1 cellular context compared by ENCODE assay signal in the genomic region with DNA sequence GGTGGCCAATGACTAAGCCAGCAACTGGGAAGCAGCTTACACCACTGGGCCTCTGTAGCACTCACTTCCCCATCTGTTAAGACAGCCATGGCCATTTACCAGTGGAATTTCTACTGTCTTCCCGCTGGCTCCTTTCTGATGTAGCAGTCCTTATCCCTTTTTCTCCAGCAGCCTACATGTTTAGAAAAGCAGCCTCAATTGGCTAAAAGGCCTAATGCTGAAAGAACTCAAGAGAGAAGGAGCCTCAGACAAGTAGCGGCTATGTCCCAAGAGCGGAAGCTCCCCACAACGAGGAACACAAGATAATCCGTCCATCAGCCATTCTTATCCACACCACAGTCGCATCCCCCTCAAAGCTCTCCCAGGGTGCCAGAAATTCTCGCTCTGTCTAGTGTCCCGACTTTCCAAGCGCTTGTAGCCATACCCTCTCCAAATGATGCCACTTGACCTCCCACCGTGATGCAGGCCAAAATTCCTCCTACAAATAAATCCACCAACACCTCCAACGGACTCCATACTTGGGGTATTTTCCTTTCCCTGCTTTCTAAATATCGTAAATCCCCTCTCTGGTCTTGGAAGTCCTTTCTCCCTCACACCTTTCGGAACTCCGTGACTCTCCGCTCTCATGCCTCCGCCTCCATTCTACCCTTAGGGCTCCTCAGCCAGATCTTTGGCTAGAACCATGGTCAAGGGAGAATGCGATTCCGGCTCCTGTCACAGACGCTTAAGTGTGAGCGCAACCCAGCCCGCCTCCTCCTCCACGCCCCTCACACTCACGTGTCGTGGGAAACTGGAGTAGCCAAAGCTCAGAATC.
TF ChIP-seq lines count a peak whose summit lies in the region.

No MANE protein-coding gene starts in this region.

TF ChIP-seq in HepG2, 621 proteins besides CTCF, POLR2A, EP300 and RAD21 (continued from another document):
- TF ChIP-seq ZFY (CRISPR knock-in tag; IDR thresholded peaks at IDR 0.05) (no peak), ZNF547 (CRISPR knock-in tag; IDR thresholded peaks at IDR 0.05) (no peak), ZKSCAN5 (CRISPR knock-in tag; IDR thresholded peaks at IDR 0.05) (no peak), DNMT1 (CRISPR knock-in tag; IDR thresholded peaks at IDR 0.05) (no peak), GATAD2A (CRISPR knock-in tag; IDR thresholded peaks at IDR 0.05) (no peak), RFX5 (IDR thresholded peaks at IDR 0.05; ENCODE audit: low read depth, low read length) (no peak), ZNF781 (CRISPR knock-in tag; IDR thresholded peaks at IDR 0.05; ENCODE audit: borderline replicate concordance, not compliant biosample characterization) (no peak), MYC (CRISPR knock-in tag; IDR thresholded peaks at IDR 0.05; ENCODE audit: borderline replicate concordance) (no peak), DPF2 (CRISPR knock-in tag; IDR thresholded peaks at IDR 0.05; ENCODE audit: borderline replicate concordance, low read depth) (0 out of 2 replicates have a peak, but pooled peaks have one; percentile 10), ARID2 (CRISPR knock-in tag; IDR thresholded peaks at IDR 0.05; ENCODE audit: borderline replicate concordance) (no peak), PLRG1 (conservative IDR thresholded peaks at IDR 0.05) (no peak), ZFP82 (CRISPR knock-in tag; IDR thresholded peaks at IDR 0.05; ENCODE audit: borderline replicate concordance) (no peak), ZNF713 (CRISPR knock-in tag; IDR thresholded peaks at IDR 0.05) (no peak), FOXO1 (CRISPR knock-in tag; IDR thresholded peaks at IDR 0.05) (no peak), REL (CRISPR knock-in tag; conservative IDR thresholded peaks at IDR 0.05) (no peak), ZBTB38 (CRISPR knock-in tag; IDR thresholded peaks at IDR 0.05) (no peak), KAT7 (CRISPR knock-in tag; IDR thresholded peaks at IDR 0.05; ENCODE audit: borderline replicate concordance) (no peak), ZNF235 (CRISPR knock-in tag; IDR thresholded peaks at IDR 0.05; ENCODE audit: borderline replicate concordance) (no peak)
- TF ChIP-seq, protein P1, sequence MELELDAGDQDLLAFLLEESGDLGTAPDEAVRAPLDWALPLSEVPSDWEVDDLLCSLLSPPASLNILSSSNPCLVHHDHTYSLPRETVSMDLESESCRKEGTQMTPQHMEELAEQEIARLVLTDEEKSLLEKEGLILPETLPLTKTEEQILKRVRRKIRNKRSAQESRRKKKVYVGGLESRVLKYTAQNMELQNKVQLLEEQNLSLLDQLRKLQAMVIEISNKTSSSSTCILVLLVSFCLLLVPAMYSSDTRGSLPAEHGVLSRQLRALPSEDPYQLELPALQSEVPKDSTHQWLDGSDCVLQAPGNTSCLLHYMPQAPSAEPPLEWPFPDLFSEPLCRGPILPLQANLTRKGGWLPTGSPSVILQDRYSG (CRISPR knock-in tag; IDR thresholded peaks at IDR 0.05), result no peak
- TF ChIP-seq, protein P2, sequence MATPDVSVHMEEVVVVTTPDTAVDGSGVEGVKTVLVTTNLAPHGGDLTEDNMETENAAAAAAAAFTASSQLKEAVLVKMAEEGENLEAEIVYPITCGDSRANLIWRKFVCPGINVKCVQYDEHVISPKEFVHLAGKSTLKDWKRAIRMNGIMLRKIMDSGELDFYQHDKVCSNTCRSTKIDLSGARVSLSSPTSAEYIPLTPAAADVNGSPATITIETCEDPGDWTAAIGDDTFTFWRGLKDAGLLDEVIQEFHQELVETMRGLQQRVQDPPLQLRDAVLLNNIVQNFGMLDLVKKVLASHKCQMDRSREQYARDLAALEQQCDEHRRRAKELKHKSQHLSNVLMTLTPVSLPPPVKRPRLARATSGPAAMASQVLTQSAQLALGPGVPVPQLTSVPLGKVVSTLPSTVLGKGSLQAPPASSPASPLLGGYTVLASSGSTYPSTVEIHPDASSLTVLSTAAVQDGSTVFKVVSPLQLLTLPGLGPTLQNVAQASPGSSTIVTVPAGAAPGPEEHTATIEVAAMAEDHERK (CRISPR knock-in tag; IDR thresholded peaks at IDR 0.05; ENCODE audit: low read depth), result no peak
- TF ChIP-seq, protein P3, sequence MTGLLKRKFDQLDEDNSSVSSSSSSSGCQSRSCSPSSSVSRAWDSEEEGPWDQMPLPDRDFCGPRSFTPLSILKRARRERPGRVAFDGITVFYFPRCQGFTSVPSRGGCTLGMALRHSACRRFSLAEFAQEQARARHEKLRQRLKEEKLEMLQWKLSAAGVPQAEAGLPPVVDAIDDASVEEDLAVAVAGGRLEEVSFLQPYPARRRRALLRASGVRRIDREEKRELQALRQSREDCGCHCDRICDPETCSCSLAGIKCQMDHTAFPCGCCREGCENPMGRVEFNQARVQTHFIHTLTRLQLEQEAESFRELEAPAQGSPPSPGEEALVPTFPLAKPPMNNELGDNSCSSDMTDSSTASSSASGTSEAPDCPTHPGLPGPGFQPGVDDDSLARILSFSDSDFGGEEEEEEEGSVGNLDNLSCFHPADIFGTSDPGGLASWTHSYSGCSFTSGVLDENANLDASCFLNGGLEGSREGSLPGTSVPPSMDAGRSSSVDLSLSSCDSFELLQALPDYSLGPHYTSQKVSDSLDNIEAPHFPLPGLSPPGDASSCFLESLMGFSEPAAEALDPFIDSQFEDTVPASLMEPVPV (CRISPR knock-in tag; IDR thresholded peaks at IDR 0.05), result no peak
- TF ChIP-seq, protein P4, sequence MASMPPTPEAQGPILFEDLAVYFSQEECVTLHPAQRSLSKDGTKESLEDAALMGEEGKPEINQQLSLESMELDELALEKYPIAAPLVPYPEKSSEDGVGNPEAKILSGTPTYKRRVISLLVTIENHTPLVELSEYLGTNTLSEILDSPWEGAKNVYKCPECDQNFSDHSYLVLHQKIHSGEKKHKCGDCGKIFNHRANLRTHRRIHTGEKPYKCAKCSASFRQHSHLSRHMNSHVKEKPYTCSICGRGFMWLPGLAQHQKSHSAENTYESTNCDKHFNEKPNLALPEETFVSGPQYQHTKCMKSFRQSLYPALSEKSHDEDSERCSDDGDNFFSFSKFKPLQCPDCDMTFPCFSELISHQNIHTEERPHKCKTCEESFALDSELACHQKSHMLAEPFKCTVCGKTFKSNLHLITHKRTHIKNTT (CRISPR knock-in tag; IDR thresholded peaks at IDR 0.05), result no peak
- TF ChIP-seq, protein P5, sequence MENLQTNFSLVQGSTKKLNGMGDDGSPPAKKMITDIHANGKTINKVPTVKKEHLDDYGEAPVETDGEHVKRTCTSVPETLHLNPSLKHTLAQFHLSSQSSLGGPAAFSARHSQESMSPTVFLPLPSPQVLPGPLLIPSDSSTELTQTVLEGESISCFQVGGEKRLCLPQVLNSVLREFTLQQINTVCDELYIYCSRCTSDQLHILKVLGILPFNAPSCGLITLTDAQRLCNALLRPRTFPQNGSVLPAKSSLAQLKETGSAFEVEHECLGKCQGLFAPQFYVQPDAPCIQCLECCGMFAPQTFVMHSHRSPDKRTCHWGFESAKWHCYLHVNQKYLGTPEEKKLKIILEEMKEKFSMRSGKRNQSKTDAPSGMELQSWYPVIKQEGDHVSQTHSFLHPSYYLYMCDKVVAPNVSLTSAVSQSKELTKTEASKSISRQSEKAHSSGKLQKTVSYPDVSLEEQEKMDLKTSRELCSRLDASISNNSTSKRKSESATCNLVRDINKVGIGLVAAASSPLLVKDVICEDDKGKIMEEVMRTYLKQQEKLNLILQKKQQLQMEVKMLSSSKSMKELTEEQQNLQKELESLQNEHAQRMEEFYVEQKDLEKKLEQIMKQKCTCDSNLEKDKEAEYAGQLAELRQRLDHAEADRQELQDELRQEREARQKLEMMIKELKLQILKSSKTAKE (CRISPR knock-in tag; IDR thresholded peaks at IDR 0.05; ENCODE audit: borderline replicate concordance), result no peak
- TF ChIP-seq, protein P6, sequence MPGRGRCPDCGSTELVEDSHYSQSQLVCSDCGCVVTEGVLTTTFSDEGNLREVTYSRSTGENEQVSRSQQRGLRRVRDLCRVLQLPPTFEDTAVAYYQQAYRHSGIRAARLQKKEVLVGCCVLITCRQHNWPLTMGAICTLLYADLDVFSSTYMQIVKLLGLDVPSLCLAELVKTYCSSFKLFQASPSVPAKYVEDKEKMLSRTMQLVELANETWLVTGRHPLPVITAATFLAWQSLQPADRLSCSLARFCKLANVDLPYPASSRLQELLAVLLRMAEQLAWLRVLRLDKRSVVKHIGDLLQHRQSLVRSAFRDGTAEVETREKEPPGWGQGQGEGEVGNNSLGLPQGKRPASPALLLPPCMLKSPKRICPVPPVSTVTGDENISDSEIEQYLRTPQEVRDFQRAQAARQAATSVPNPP (CRISPR knock-in tag; IDR thresholded peaks at IDR 0.05), result no peak
